1 cellular context compared by ENCODE assay signal in the genomic region with DNA sequence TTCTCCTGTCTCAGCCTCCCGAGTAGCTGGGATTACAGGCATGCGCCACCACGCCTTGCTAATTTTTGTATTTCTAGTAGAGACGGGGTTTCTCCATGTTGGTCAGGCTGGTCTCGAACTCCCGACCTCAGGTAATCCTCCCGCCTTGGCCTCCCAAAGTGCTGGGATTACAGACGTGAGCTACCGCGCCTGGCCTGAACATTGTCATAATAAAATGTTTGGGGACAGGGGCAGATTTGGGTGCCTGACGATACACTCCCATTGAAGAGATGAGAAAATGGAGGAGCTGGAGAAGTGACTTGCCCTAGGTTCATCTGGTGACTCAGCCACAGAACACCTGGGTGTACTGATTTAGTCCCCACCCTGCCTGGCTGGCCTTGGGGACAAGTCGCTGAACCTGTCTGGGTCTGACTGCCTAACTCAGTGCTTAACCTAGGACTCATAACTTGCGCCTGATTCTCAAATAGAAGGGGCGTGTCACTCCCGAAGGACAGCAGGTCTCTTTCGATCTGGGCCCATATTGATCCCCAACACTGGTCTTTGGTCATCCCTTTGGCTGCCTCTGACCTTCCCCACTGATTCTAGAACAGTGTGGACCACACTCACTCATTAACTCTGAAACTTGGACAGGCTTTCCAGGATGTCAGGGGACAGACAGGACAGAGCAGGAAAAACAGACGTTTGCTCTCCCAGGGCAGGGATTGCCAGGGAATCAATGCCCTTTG.
TF ChIP-seq lines count a peak whose summit lies in the region.

No MANE protein-coding gene starts in this region.

TF ChIP-seq in HepG2, 621 proteins besides CTCF, POLR2A, EP300 and RAD21 (continues in another document):
- TF ChIP-seq, protein P1, sequence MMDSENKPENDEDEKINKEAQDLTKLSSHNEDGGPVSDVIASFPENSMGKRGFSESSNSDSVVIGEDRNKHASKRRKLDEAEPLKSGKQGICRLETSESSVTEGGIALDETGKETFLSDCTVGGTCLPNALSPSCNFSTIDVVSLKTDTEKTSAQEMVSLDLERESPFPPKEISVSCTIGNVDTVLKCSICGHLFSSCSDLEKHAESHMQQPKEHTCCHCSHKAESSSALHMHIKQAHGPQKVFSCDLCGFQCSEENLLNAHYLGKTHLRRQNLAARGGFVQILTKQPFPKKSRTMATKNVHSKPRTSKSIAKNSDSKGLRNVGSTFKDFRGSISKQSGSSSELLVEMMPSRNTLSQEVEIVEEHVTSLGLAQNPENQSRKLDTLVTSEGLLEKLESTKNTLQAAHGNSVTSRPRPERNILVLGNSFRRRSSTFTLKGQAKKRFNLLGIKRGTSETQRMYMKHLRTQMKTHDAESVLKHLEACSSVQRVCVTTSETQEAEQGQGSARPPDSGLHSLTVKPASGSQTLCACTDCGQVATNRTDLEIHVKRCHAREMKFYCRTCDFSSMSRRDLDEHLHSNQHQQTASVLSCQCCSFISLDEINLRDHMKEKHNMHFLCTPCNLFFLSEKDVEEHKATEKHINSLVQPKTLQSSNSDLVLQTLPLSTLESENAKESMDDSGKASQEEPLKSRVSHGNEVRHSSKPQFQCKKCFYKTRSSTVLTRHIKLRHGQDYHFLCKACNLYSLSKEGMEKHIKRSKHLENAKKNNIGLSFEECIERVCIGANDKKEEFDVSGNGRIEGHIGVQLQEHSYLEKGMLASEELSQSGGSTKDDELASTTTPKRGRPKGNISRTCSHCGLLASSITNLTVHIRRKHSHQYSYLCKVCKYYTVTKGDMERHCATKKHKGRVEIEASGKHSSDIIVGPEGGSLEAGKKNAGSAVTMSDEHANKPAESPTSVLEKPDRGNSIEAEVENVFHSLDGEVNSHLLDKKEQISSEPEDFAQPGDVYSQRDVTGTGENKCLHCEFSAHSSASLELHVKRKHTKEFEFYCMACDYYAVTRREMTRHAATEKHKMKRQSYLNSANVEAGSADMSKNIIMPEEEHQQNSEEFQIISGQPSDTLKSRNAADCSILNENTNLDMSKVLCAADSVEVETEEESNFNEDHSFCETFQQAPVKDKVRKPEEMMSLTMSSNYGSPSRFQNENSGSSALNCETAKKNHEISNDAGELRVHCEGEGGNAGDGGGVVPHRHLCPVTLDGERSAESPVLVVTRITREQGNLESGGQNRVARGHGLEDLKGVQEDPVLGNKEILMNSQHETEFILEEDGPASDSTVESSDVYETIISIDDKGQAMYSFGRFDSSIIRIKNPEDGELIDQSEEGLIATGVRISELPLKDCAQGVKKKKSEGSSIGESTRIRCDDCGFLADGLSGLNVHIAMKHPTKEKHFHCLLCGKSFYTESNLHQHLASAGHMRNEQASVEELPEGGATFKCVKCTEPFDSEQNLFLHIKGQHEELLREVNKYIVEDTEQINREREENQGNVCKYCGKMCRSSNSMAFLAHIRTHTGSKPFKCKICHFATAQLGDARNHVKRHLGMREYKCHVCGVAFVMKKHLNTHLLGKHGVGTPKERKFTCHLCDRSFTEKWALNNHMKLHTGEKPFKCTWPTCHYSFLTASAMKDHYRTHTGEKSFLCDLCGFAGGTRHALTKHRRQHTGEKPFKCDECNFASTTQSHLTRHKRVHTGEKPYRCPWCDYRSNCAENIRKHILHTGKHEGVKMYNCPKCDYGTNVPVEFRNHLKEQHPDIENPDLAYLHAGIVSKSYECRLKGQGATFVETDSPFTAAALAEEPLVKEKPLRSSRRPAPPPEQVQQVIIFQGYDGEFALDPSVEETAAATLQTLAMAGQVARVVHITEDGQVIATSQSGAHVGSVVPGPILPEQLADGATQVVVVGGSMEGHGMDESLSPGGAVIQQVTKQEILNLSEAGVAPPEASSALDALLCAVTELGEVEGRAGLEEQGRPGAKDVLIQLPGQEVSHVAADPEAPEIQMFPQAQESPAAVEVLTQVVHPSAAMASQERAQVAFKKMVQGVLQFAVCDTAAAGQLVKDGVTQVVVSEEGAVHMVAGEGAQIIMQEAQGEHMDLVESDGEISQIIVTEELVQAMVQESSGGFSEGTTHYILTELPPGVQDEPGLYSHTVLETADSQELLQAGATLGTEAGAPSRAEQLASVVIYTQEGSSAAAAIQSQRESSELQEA (CRISPR knock-in tag; IDR thresholded peaks at IDR 0.05; ENCODE audit: not compliant biosample characterization), result no peak
- TF ChIP-seq ZNF720 (CRISPR knock-in tag; IDR thresholded peaks at IDR 0.05), result no peak
- TF ChIP-seq, protein P2, sequence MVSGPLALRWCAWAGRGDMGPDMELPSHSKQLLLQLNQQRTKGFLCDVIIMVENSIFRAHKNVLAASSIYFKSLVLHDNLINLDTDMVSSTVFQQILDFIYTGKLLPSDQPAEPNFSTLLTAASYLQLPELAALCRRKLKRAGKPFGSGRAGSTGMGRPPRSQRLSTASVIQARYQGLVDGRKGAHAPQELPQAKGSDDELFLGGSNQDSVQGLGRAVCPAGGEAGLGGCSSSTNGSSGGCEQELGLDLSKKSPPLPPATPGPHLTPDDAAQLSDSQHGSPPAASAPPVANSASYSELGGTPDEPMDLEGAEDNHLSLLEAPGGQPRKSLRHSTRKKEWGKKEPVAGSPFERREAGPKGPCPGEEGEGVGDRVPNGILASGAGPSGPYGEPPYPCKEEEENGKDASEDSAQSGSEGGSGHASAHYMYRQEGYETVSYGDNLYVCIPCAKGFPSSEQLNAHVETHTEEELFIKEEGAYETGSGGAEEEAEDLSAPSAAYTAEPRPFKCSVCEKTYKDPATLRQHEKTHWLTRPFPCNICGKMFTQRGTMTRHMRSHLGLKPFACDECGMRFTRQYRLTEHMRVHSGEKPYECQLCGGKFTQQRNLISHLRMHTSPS (CRISPR knock-in tag; IDR thresholded peaks at IDR 0.05; ENCODE audit: low read depth), result no peak
- peak; percentile 92 for TF ChIP-seq ZNF629 (CRISPR knock-in tag; conservative IDR thresholded peaks at IDR 0.05)
- peak; percentile 16; the same call in 1 of the 2 replicates for TF ChIP-seq SALL1 (CRISPR knock-in tag; IDR thresholded peaks at IDR 0.05)
- TF ChIP-seq, protein P3, sequence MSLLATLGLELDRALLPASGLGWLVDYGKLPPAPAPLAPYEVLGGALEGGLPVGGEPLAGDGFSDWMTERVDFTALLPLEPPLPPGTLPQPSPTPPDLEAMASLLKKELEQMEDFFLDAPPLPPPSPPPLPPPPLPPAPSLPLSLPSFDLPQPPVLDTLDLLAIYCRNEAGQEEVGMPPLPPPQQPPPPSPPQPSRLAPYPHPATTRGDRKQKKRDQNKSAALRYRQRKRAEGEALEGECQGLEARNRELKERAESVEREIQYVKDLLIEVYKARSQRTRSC (CRISPR knock-in tag; IDR thresholded peaks at IDR 0.05; ENCODE audit: low read depth), result 0 out of 2 replicates have a peak, but pooled peaks have one; percentile 27
- TF ChIP-seq STAG1 (CRISPR knock-in tag; IDR thresholded peaks at IDR 0.05), result 0 out of 2 replicates have a peak, but pooled peaks have one; percentile 11
- TF ChIP-seq, protein P4, sequence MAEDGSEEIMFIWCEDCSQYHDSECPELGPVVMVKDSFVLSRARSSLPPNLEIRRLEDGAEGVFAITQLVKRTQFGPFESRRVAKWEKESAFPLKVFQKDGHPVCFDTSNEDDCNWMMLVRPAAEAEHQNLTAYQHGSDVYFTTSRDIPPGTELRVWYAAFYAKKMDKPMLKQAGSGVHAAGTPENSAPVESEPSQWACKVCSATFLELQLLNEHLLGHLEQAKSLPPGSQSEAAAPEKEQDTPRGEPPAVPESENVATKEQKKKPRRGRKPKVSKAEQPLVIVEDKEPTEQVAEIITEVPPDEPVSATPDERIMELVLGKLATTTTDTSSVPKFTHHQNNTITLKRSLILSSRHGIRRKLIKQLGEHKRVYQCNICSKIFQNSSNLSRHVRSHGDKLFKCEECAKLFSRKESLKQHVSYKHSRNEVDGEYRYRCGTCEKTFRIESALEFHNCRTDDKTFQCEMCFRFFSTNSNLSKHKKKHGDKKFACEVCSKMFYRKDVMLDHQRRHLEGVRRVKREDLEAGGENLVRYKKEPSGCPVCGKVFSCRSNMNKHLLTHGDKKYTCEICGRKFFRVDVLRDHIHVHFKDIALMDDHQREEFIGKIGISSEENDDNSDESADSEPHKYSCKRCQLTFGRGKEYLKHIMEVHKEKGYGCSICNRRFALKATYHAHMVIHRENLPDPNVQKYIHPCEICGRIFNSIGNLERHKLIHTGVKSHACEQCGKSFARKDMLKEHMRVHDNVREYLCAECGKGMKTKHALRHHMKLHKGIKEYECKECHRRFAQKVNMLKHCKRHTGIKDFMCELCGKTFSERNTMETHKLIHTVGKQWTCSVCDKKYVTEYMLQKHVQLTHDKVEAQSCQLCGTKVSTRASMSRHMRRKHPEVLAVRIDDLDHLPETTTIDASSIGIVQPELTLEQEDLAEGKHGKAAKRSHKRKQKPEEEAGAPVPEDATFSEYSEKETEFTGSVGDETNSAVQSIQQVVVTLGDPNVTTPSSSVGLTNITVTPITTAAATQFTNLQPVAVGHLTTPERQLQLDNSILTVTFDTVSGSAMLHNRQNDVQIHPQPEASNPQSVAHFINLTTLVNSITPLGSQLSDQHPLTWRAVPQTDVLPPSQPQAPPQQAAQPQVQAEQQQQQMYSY (CRISPR knock-in tag; IDR thresholded peaks at IDR 0.05), result no peak
- 0 out of 2 replicates have a peak, but pooled peaks have one; percentile 19 for TF ChIP-seq PITX1 (CRISPR knock-in tag; IDR thresholded peaks at IDR 0.05)
- peak; percentile 73; the same call in 1 of the 2 replicates for TF ChIP-seq ESRRA (CRISPR knock-in tag; IDR thresholded peaks at IDR 0.05; ENCODE audit: low read depth)
- TF ChIP-seq TGIF2 (CRISPR knock-in tag; IDR thresholded peaks at IDR 0.05), result 0 out of 2 replicates have a peak, but pooled peaks have one; percentile 55
- TF ChIP-seq SKI (IDR thresholded peaks at IDR 0.05; ENCODE audit: partially characterized antibody), result no peak
- peak; percentile 17; the same call in 1 of the 2 replicates for TF ChIP-seq PRMT3 (CRISPR knock-in tag; IDR thresholded peaks at IDR 0.05; ENCODE audit: borderline replicate concordance, low read depth)
- TF ChIP-seq ARID2 (CRISPR knock-in tag; IDR thresholded peaks at IDR 0.05; ENCODE audit: borderline replicate concordance), result no peak
- TF ChIP-seq PAWR (CRISPR knock-in tag; IDR thresholded peaks at IDR 0.05; ENCODE audit: borderline replicate concordance), result no peak
- TF ChIP-seq NR2F6 (IDR thresholded peaks at IDR 0.05), result no peak
- 0 out of 2 replicates have a peak, but pooled peaks have one; percentile 10 for TF ChIP-seq NR2F6 (CRISPR knock-in tag; IDR thresholded peaks at IDR 0.05)
- TF ChIP-seq, protein P5, sequence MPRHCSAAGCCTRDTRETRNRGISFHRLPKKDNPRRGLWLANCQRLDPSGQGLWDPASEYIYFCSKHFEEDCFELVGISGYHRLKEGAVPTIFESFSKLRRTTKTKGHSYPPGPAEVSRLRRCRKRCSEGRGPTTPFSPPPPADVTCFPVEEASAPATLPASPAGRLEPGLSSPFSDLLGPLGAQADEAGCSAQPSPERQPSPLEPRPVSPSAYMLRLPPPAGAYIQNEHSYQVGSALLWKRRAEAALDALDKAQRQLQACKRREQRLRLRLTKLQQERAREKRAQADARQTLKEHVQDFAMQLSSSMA (CRISPR knock-in tag; IDR thresholded peaks at IDR 0.05), result 0 out of 2 replicates have a peak, but pooled peaks have one; percentile 10
- TF ChIP-seq ZNF12 (CRISPR knock-in tag; IDR thresholded peaks at IDR 0.05), result 0 out of 2 replicates have a peak, but pooled peaks have one; percentile 10
- TF ChIP-seq, protein P6, sequence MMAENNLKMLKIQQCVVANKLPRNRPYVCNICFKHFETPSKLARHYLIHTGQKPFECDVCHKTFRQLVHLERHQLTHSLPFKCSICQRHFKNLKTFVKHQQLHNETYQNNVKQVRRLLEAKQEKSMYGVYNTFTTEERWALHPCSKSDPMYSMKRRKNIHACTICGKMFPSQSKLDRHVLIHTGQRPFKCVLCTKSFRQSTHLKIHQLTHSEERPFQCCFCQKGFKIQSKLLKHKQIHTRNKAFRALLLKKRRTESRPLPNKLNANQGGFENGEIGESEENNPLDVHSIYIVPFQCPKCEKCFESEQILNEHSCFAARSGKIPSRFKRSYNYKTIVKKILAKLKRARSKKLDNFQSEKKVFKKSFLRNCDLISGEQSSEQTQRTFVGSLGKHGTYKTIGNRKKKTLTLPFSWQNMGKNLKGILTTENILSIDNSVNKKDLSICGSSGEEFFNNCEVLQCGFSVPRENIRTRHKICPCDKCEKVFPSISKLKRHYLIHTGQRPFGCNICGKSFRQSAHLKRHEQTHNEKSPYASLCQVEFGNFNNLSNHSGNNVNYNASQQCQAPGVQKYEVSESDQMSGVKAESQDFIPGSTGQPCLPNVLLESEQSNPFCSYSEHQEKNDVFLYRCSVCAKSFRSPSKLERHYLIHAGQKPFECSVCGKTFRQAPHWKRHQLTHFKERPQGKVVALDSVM (CRISPR knock-in tag; IDR thresholded peaks at IDR 0.05), result peak; percentile 69
- TF ChIP-seq, protein P7, sequence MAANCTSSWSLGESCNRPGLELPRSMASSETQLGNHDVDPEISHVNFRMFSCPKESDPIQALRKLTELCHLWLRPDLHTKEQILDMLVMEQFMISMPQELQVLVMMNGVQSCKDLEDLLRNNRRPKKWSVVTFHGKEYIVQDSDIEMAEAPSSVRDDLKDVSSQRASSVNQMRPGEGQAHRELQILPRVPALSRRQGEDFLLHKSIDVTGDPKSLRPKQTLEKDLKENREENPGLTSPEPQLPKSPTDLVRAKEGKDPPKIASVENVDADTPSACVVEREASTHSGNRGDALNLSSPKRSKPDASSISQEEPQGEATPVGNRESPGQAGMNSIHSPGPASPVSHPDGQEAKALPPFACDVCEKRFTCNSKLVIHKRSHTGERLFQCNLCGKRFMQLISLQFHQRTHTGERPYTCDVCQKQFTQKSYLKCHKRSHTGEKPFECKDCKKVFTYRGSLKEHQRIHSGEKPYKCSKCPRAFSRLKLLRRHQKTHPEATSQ (CRISPR knock-in tag; IDR thresholded peaks at IDR 0.05; ENCODE audit: borderline replicate concordance), result no peak
- TF ChIP-seq ZNF558 (CRISPR knock-in tag; IDR thresholded peaks at IDR 0.05; ENCODE audit: borderline replicate concordance), result 0 out of 2 replicates have a peak, but pooled peaks have one; percentile 49
- TF ChIP-seq MEIS1 (CRISPR knock-in tag; IDR thresholded peaks at IDR 0.05; ENCODE audit: borderline replicate concordance), result no peak
- TF ChIP-seq, protein P8, sequence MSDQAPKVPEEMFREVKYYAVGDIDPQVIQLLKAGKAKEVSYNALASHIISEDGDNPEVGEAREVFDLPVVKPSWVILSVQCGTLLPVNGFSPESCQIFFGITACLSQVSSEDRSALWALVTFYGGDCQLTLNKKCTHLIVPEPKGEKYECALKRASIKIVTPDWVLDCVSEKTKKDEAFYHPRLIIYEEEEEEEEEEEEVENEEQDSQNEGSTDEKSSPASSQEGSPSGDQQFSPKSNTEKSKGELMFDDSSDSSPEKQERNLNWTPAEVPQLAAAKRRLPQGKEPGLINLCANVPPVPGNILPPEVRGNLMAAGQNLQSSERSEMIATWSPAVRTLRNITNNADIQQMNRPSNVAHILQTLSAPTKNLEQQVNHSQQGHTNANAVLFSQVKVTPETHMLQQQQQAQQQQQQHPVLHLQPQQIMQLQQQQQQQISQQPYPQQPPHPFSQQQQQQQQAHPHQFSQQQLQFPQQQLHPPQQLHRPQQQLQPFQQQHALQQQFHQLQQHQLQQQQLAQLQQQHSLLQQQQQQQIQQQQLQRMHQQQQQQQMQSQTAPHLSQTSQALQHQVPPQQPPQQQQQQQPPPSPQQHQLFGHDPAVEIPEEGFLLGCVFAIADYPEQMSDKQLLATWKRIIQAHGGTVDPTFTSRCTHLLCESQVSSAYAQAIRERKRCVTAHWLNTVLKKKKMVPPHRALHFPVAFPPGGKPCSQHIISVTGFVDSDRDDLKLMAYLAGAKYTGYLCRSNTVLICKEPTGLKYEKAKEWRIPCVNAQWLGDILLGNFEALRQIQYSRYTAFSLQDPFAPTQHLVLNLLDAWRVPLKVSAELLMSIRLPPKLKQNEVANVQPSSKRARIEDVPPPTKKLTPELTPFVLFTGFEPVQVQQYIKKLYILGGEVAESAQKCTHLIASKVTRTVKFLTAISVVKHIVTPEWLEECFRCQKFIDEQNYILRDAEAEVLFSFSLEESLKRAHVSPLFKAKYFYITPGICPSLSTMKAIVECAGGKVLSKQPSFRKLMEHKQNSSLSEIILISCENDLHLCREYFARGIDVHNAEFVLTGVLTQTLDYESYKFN (CRISPR knock-in tag; conservative IDR thresholded peaks at IDR 0.05), result peak; percentile 42; the same call in 1 of the 2 replicates
- TF ChIP-seq GPN1 (CRISPR knock-in tag; IDR thresholded peaks at IDR 0.05; ENCODE audit: borderline replicate concordance), result no peak
- TF ChIP-seq ZSCAN21 (CRISPR knock-in tag; IDR thresholded peaks at IDR 0.05; ENCODE audit: borderline replicate concordance), result peak; percentile 63
